Comparison of ENCODE assay signal across 1 cellular context in the genomic region with DNA sequence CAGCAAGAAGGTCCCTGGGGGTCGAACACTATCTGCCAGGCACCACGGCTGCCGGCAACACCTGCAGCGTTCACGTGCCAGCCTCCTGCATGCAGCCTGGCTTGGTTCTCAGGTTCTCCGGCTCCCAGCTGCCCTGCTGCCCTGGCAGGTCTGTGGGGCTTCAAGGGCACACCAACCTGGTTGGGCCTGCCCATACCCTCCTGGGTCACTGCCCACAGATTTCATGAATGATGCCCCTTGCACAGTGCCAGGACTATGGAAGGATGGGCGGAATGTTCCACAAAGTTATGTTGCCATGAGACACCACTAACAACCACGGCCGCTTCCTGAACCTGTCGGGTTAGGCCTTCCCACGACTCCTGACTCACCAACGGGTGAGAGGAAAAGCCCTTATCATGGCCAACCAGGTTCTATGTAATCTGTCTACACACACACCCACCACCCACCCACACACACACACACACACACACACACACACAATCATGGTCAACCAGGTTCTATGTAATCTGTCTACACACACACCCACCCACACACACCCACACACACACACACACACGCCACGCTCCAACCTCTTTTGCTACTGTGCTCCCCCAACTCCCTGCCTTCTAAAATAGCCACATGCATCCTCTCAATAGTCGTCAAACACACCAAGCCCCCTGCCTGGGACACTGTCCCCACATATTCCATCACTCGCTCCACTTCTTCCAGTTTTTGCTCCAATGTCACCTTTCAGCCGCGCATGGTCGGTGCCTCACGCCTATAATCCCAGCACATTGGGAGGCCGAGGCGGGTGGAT.
TF ChIP-seq lines count a peak whose summit lies in the region.

No MANE protein-coding gene starts in this region.

TF ChIP-seq in K562, 482 proteins besides CTCF, POLR2A, EP300 and RAD21 (continued from another document and continues in another):
- peak; percentile 75 for TF ChIP-seq ZBTB40 (IDR thresholded peaks at IDR 0.05)
- peak; percentile 62 for TF ChIP-seq ZBTB40 (CRISPR knock-in tag; IDR thresholded peaks at IDR 0.05)
- TF ChIP-seq BDP1 (IDR thresholded peaks at IDR 0.05; ENCODE audit: insufficient read depth, insufficient read length), result no peak
- peak; percentile 98 for TF ChIP-seq NEUROD1 (IDR thresholded peaks at IDR 0.05; ENCODE audit: borderline replicate concordance, low read depth, low read length, partially characterized antibody)
- TF ChIP-seq BRD4 (IDR thresholded peaks at IDR 0.05), result peak; percentile 89
- TF ChIP-seq ATF1 (CRISPR knock-in tag; IDR thresholded peaks at IDR 0.05), result no peak
- TF ChIP-seq ATF1 (tag; IDR thresholded peaks at IDR 0.05), result peak; percentile 96
- no peak for TF ChIP-seq IRF2 (CRISPR knock-in tag; IDR thresholded peaks at IDR 0.05)
- peak; percentile 59 for TF ChIP-seq POLR2B (IDR thresholded peaks at IDR 0.05; ENCODE audit: low read depth, partially characterized antibody)
- TF ChIP-seq ADNP (tag; IDR thresholded peaks at IDR 0.05), result peak; percentile 87
- TF ChIP-seq ETS1 (conservative IDR thresholded peaks at IDR 0.05; ENCODE audit: control insufficient read depth, low read depth, low read length), result peak; percentile 96
- peak; percentile 71 for TF ChIP-seq ASH1L (IDR thresholded peaks at IDR 0.05; ENCODE audit: borderline replicate concordance, low read depth, partially characterized antibody)
- TF ChIP-seq SETDB1 (IDR thresholded peaks at IDR 0.05; ENCODE audit: low read length), result peak; percentile 61
- TF ChIP-seq, protein P1, sequence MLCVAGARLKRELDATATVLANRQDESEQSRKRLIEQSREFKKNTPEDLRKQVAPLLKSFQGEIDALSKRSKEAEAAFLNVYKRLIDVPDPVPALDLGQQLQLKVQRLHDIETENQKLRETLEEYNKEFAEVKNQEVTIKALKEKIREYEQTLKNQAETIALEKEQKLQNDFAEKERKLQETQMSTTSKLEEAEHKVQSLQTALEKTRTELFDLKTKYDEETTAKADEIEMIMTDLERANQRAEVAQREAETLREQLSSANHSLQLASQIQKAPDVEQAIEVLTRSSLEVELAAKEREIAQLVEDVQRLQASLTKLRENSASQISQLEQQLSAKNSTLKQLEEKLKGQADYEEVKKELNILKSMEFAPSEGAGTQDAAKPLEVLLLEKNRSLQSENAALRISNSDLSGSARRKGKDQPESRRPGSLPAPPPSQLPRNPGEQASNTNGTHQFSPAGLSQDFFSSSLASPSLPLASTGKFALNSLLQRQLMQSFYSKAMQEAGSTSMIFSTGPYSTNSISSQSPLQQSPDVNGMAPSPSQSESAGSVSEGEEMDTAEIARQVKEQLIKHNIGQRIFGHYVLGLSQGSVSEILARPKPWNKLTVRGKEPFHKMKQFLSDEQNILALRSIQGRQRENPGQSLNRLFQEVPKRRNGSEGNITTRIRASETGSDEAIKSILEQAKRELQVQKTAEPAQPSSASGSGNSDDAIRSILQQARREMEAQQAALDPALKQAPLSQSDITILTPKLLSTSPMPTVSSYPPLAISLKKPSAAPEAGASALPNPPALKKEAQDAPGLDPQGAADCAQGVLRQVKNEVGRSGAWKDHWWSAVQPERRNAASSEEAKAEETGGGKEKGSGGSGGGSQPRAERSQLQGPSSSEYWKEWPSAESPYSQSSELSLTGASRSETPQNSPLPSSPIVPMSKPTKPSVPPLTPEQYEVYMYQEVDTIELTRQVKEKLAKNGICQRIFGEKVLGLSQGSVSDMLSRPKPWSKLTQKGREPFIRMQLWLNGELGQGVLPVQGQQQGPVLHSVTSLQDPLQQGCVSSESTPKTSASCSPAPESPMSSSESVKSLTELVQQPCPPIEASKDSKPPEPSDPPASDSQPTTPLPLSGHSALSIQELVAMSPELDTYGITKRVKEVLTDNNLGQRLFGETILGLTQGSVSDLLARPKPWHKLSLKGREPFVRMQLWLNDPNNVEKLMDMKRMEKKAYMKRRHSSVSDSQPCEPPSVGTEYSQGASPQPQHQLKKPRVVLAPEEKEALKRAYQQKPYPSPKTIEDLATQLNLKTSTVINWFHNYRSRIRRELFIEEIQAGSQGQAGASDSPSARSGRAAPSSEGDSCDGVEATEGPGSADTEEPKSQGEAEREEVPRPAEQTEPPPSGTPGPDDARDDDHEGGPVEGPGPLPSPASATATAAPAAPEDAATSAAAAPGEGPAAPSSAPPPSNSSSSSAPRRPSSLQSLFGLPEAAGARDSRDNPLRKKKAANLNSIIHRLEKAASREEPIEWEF (CRISPR knock-in tag; IDR thresholded peaks at IDR 0.05), result peak; percentile 96
- TF ChIP-seq ZNF239 (CRISPR knock-in tag; IDR thresholded peaks at IDR 0.05), result no peak; the same call in none of the 2 replicates
- peak; percentile 85 for TF ChIP-seq VEZF1 (CRISPR knock-in tag; IDR thresholded peaks at IDR 0.05)
- TF ChIP-seq SRSF7 (optimal IDR thresholded peaks at IDR 0.05; ENCODE audit: low read depth, low read length), result no peak
- peak; percentile 64 for TF ChIP-seq NRF1 (conservative IDR thresholded peaks at IDR 0.05 in 1 of 2, IDR thresholded peaks at IDR 0.05 in 1 of 2)
- 0 out of 2 replicates have a peak, but pooled peaks have one; percentile 10 for TF ChIP-seq HMG20A (CRISPR knock-in tag; conservative IDR thresholded peaks at IDR 0.05)
- TF ChIP-seq ZNF12 (CRISPR knock-in tag; IDR thresholded peaks at IDR 0.05), result 0 out of 2 replicates have a peak, but pooled peaks have one; percentile 61
- TF ChIP-seq, protein P2, sequence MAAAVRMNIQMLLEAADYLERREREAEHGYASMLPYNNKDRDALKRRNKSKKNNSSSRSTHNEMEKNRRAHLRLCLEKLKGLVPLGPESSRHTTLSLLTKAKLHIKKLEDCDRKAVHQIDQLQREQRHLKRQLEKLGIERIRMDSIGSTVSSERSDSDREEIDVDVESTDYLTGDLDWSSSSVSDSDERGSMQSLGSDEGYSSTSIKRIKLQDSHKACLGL (CRISPR knock-in tag; IDR thresholded peaks at IDR 0.05; ENCODE audit: borderline replicate concordance, poor library complexity, severe bottlenecking), result no peak
- no peak for TF ChIP-seq ZNF699 (CRISPR knock-in tag; IDR thresholded peaks at IDR 0.05; ENCODE audit: insufficient replicate concordance)
- no peak for TF ChIP-seq SIN3B (IDR thresholded peaks at IDR 0.05; ENCODE audit: low read depth)
- peak; percentile 82 for TF ChIP-seq ZNF668 (CRISPR knock-in tag; IDR thresholded peaks at IDR 0.05)
- peak; percentile 99 for TF ChIP-seq MEF2D (tag; conservative IDR thresholded peaks at IDR 0.05; ENCODE audit: low read depth)
- TF ChIP-seq, protein P3, sequence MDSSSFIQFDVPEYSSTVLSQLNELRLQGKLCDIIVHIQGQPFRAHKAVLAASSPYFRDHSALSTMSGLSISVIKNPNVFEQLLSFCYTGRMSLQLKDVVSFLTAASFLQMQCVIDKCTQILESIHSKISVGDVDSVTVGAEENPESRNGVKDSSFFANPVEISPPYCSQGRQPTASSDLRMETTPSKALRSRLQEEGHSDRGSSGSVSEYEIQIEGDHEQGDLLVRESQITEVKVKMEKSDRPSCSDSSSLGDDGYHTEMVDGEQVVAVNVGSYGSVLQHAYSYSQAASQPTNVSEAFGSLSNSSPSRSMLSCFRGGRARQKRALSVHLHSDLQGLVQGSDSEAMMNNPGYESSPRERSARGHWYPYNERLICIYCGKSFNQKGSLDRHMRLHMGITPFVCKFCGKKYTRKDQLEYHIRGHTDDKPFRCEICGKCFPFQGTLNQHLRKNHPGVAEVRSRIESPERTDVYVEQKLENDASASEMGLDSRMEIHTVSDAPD (CRISPR knock-in tag; IDR thresholded peaks at IDR 0.05), result peak; percentile 74; the same call in 1 of the 2 replicates
- TF ChIP-seq ID3 (CRISPR knock-in tag; IDR thresholded peaks at IDR 0.05), result peak; percentile 55; the same call in 1 of the 2 replicates
- peak; percentile 97 for TF ChIP-seq ID3 (tag; IDR thresholded peaks at IDR 0.05)
- peak; percentile 95 for TF ChIP-seq ZBTB9 (CRISPR knock-in tag; IDR thresholded peaks at IDR 0.05)
